Comparison of ENCODE assay signal across 20 cellular contexts in the genomic region with DNA sequence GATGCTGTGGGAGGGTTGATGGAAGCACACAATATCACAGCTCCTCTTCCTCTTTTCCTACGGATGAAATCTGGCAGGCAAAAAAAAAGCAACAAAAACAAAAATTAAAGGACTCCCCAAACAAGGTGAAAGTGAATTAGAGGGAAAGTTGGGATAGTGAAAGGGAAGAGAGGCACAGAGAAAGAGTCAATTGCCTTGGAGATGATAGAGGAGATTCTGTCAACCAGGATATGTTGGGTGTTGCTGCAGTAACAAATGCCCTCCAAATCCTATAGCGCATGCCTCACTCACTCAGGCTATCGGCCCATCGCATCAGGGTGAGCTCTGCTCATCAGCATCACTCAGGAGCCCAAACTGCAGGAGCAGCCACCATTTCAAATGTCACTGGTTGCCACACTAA.
"Had no signal": no experiment of that assay in that cellular context is flagged by ENCODE, and none has a peak within 500 bp of the region (broad histone marks: within the 10 kb centered on the region; RNA-seq: fewer than 3 reads in every experiment).

No MANE protein-coding gene starts in this region.

- H3K4me1 Mint-ChIP-seq: T-cell had no signal

- H3K27ac Mint-ChIP-seq: IgD-negative memory B cell, T-cell had no signal

- H3K4me3 Mint-ChIP-seq: IgD-negative memory B cell, T-cell had no signal

- FAIRE-seq: RCC 7860 had no signal

- H3K4me2 ChIP-seq: SK-N-SH had no signal

- DNase-seq: KBM-7, NCI-H1092, NCI-H1436, NCI-H187, NCI-H2029, NCI-H2081 treated with DMSO at 0.1 percent for 48 hours, NCI-H2171, NCI-H226, NCI-H446, NCI-H510A, NCI-H524 treated with DMSO at 0.1 percent for 48 hours, NCI-H69, NCI-H774, Right ventricle myocardium superior, RPMI8226, SK-N-SH, SW 1271, T-cell had no signal

- H3K9ac ChIP-seq: SK-N-SH had no signal

- ATAC-seq: T-cell had no signal

- H3K9me3 ChIP-seq: SK-N-SH had no signal

- H3K9me3 Mint-ChIP-seq: IgD-negative memory B cell had no signal
